ENCODE assay signal across 8 cellular contexts in genomic region chr17:21314261-21314664, GRCh38. TPM values are rescaled to one million over a fixed set of nuclear protein-coding genes. Genes with fewer than 3 reads are reported as not detected.
DNase-seq lines count a peak whose midpoint lies in the region; ATAC-seq, FAIRE-seq and TF ChIP-seq lines count a peak whose summit lies in the region.
"Not testable (repeated sequence)": the region's sequence is repeated elsewhere in the genome, so short reads cannot be mapped to it uniquely, and the experiment has no call there.

No MANE protein-coding gene starts in this region.

- CTCF ChIA-PET in A549 (lab: Yijun Ruan, JAX) = interaction anchor here (3.7 kb wide), 1 partner anchor 34 kb away, joined by 18 read pairs; no protein-coding TSS in a partner anchor

- intact Hi-C loops in kidney (cut with DNase I) = not testable (repeated sequence)
- intact Hi-C loops in psoas muscle (cut with DNase I) = loop anchor here (5.0 to 10.0 kb wide), 3 partner anchors 61 to 201 kb away; partner anchors contain the start of gene KCNJ12 (in 1 of the 2)
- intact Hi-C loops in stomach (cut with DNase I; ENCODE audit: low total_unique reads) = loop anchor here (10.0 kb wide), 1 partner anchor 141 kb away; no protein-coding TSS in a partner anchor

- not testable (repeated sequence) for H3K9me3 ChIP-seq in A549; kidney (ENCODE audit: control insufficient read depth in 1 of 2, low read length in 2 of 2); psoas muscle; stomach

- H3K27ac ChIP-seq in A549 (peak overlapping the region in 1 of 2 experiments; percentile 9; a peak in 1 of 6 replicates), coronary artery (peak overlapping the region in 1 of 2 donors; percentile 22), stomach (peak overlapping the region in 3 of 5 donors; percentile 42 to 73 (median 55))
- not testable (repeated sequence) for H3K27ac ChIP-seq in kidney (ENCODE audit: low read depth in 2 of 2, low read length in 2 of 2); psoas muscle

- H3K4me1 ChIP-seq in A549 (peaks cover 23% of the 10 kb centered on the region), stomach (peaks cover 8 to 43% (median 13%) of the 10 kb centered on the region in 4 donors)
- H3K4me1 ChIP-seq in kidney (ENCODE audit: control insufficient read depth in 1 of 2, insufficient read depth in 1 of 2, low read depth in 1 of 2, low read length in 2 of 2); psoas muscle: not testable (repeated sequence)

- WGBS in A549 (ENCODE audit: missing lambda C conversion rate) = 66% methylated on average over 7 of the region's 7 CpGs
- WGBS in psoas muscle, 3 donors = 60 to 74% (median 65%) methylated on average over 6 to 7 of the region's 7 CpGs
- WGBS in stomach, 5 donors = 44 to 65% (median 58%) methylated on average over 3 to 7 of the region's 7 CpGs

- not testable (repeated sequence) for H3K9ac ChIP-seq in kidney (ENCODE audit: low read length in 2 of 2)

- not testable (repeated sequence) for TF ChIP-seq POLR2A in A549 (IDR thresholded peaks at IDR 0.05; ENCODE audit: low read length); stomach (IDR thresholded peaks at IDR 0.05)

- not testable (repeated sequence) for H3K4me3 ChIP-seq in A549; coronary artery; kidney (ENCODE audit: low read length in 2 of 2); psoas muscle; stomach

- not testable (repeated sequence) for DNase-seq in A549 (ENCODE audit: low read depth in 1 of 2, low spot score in 1 of 2); stomach
- peak; percentile 42 for DNase-seq in activated CD8-positive, alpha-beta memory T cell treated with anti-CD3 and anti-CD28 coated beads, Interleukin-2, amount 50 U/mL, for 48 hours
- peak; percentile 68 for DNase-seq in coronary artery (ENCODE audit: low spot score)
- DNase-seq in kidney = peak; percentile 72
- DNase-seq in mesenteric fat pad (ENCODE audit: low spot score) = peak; percentile 84
- peak; percentile 12 to 47 for DNase-seq in psoas muscle
- DNase-seq in ureter (ENCODE audit: low spot score) = peak; percentile 41

- not testable (repeated sequence) for H3K27me3 ChIP-seq in psoas muscle (ENCODE audit: insufficient read depth in 3 of 3, low read length in 2 of 3); stomach

- FAIRE-seq in A549 (lab: Jason Lieb, UNC); kidney (lab: Jason Lieb, UNC): not testable (repeated sequence)

- TF ChIP-seq EP300 in A549 (IDR thresholded peaks at IDR 0.05); stomach (IDR thresholded peaks at IDR 0.05): not testable (repeated sequence)

- not testable (repeated sequence) for ATAC-seq in A549, psoas muscle

- 0 out of 3 replicates have a peak overlapping the region, but pooled peaks have one; percentile 26 for H3K4me2 ChIP-seq in A549

- H3K36me3 ChIP-seq in kidney (ENCODE audit: control insufficient read depth in 1 of 2, insufficient read depth in 2 of 2, low read length in 2 of 2) = not testable (repeated sequence)
- peaks cover 0 to 51% of the 10 kb centered on the region in 2 donors for H3K36me3 ChIP-seq in psoas muscle (ENCODE audit: insufficient read depth in 1 of 2, low read depth in 1 of 2)
- H3K36me3 ChIP-seq in stomach = peaks cover 19 to 63% (median 61%) of the 10 kb centered on the region in 4 donors

- TF ChIP-seq RAD21 in A549 (conservative IDR thresholded peaks at IDR 0.05 in 1 of 2, IDR thresholded peaks at IDR 0.05 in 1 of 2) = not testable (repeated sequence)

- POLR2A ChIA-PET in A549 (lab: Yijun Ruan, JAX) = interaction anchor here (0.7 kb wide), 1 partner anchor 194 kb away, joined by 8 read pairs; no protein-coding TSS in a partner anchor

- not testable (repeated sequence) for TF ChIP-seq CTCF in A549 (IDR thresholded peaks at IDR 0.05); coronary artery (IDR thresholded peaks at IDR 0.05); kidney (IDR thresholded peaks at IDR 0.05; ENCODE audit: borderline replicate concordance, extremely low read depth, insufficient read depth); psoas muscle (IDR thresholded peaks at IDR 0.05); stomach (IDR thresholded peaks at IDR 0.05)

RNA-seq across cellular contexts. Expression of gene MAP2K3, which starts 29.8 kb away (rescaled TPM):
- polyA plus RNA-seq in A549 (2011; rRNA removed) (13.9 and 25.0 TPM in 2 replicates), A549 (2017; fragmentation: RNase III; extraction: RNeasy Plus Mini Kit Qiagen cat#74134 plus additional on column Dnase treatment) (36.9 to 42.8 TPM (median 37.1 TPM) in 3 replicates), kidney (ENCODE audit: insufficient read depth, low read depth, low replicate concordance) (40.1 TPM), psoas muscle (100 to 1,000 TPM in 2 of 3 donors, 10 to 100 TPM in 1; 86.3 to 229 (median 146) TPM), stomach (10 to 100 TPM; 27.8 to 41.2 (median 40.6) TPM)
- 53.0 and 68.6 TPM in 2 replicates for polyA plus RNA-seq in A549 (2012; cell fraction: cytosol; rRNA removed)
- polyA plus RNA-seq in A549 (2012; cell fraction: nucleus; rRNA removed) = 114 and 126 TPM in 2 replicates
- 28.0 and 35.0 TPM in 2 replicates for polyA minus RNA-seq in A549 (2011; rRNA and poly(A)+ RNA removed)
- total RNA-seq in kidney (44.0 TPM), mesenteric fat pad (103 TPM), psoas muscle (100 to 1,000 TPM in 2 of 4 donors, 10 to 100 TPM in 2; 64.4 to 126 (median 107) TPM), stomach (100 to 1,000 TPM in 1 of 5 donors, 10 to 100 TPM in 4; 22.6 to 101 (median 66.2) TPM), ureter (55.2 TPM)
